ENCODE assay signal across 1 cellular context in the genomic region with DNA sequence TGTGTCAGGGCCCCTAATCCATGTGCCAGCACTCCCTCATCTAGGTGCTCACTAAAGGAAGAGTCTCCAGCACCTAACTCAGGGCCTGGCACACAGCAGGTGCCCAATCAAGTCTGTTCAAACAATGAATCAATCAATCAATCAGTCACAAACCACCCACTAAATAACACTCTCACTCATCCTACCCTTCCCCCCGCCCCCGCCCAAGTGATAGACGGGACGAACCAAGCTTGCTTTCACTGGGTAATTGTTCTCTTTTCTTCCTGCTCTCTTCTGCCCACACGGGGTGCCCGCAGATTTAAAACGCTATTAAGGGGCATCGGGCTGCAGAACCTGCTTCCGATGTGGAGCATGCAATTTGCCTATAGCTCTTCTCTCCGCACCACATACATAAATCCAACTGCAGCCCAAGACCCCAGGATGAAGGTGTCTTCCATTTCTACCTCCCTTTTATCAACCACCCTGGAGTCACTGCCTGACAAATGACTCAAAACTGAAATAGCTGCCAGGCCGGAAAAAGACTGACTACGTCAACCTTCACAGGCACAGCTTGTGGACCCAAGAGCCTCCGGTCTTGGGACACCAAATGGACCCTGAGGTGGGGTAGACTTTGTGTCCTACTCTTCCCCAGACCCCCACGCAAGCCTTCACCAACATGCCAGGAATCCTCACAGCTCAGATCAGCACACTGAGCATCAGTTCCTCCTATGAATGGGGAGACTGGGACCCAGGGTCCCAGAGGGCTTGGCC.
TF ChIP-seq lines count a peak whose summit lies in the region.

No MANE protein-coding gene starts in this region.

TF ChIP-seq in A549, 52 proteins besides CTCF, POLR2A, EP300 and RAD21 (continued from another document):
- TF ChIP-seq EHMT2 (IDR thresholded peaks at IDR 0.05; ENCODE audit: low read depth): no peak
